Comparison of ENCODE assay signal across 1 cellular context in genomic region chr5:180795771-180796313, GRCh38.
TF ChIP-seq lines count a peak whose summit lies in the region.

No MANE protein-coding gene starts in this region.

TF ChIP-seq in GM23338, 12 proteins besides CTCF, POLR2A, EP300 and RAD21:
- TF ChIP-seq ZNF462 (CRISPR knock-in tag; IDR thresholded peaks at IDR 0.05) = no peak
- TF ChIP-seq POLR2AphosphoS5 (IDR thresholded peaks at IDR 0.05; ENCODE audit: low read depth) = no peak
- no peak for TF ChIP-seq EZH2phosphoT487 (IDR thresholded peaks at IDR 0.05; ENCODE audit: unreplicated experiment)
- TF ChIP-seq EZH2 (IDR thresholded peaks at IDR 0.05; ENCODE audit: low read depth, unreplicated experiment) = no peak
- no peak for TF ChIP-seq ZNF331 (CRISPR knock-in tag; IDR thresholded peaks at IDR 0.05; ENCODE audit: low read depth)
- TF ChIP-seq ETS1 (IDR thresholded peaks at IDR 0.05) = no peak
- no peak for TF ChIP-seq CREB1 (CRISPR knock-in tag; IDR thresholded peaks at IDR 0.05; ENCODE audit: low read depth)
- TF ChIP-seq JUNB (IDR thresholded peaks at IDR 0.05; ENCODE audit: unreplicated experiment) = no peak
